In genomic region chr1:167276969-167277368, GRCh38 we compare ENCODE assay signal across 1 cellular context.
TF ChIP-seq lines count a peak whose summit lies in the region.

No MANE protein-coding gene starts in this region.

TF ChIP-seq in GM12878, 131 proteins besides CTCF, POLR2A, EP300 and RAD21 (continued from another document):
- TF ChIP-seq ZBTB40 (IDR thresholded peaks at IDR 0.05; ENCODE audit: borderline replicate concordance), result no peak
